In the genomic region with DNA sequence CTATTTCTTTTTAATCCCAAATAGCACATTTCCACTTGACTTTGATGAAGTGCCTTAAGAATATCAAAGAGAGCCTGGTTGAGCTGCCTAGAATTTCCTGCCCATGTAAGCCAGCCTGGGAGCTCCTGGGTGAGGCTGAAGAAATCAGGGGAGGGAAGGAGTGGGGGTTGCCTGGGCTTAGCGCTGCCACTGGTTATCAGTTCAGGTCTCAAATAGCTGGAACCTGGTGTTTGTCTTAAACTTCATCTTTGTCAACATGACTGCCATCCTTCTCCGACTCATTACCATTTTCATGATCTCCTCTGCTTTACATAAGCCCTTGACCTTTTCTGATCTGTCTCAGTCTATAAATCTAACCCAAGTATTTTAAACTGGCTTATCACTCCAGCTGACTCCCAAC, we compare ENCODE assay signal across 19 cellular contexts.
"Had no signal": no experiment of that assay in that cellular context is flagged by ENCODE, and none has a peak within 500 bp of the region (broad histone marks: within the 10 kb centered on the region; RNA-seq: fewer than 3 reads in every experiment).

No MANE protein-coding gene starts in this region.

- ATAC-seq: foreskin keratinocyte; left cardiac atrium; left ventricle myocardium superior; psoas muscle; right lobe of liver; stimulated activated effector memory CD8-positive, alpha-beta T cell treated with anti-CD3 and anti-CD28 coated beads, Interleukin-12 subunit alpha, Interleukin-12 subunit beta, amount 100 ng/mL, for 72 hours; stimulated activated naive CD8-positive, alpha-beta T cell treated with anti-CD3 and anti-CD28 coated beads, Interleukin-15, Interleukin-2, amounts not matched to agents 100 U/mL and 50 U/mL, for 24 hours had no signal

- DNase-seq: effector CD4-positive, alpha-beta T cell; endodermal cell; erythroblast; foreskin keratinocyte; kidney; left cardiac atrium; left ventricle myocardium superior; mesenchymal stem cell; naive B cell; nephron progenitor cell; psoas muscle; retina; right lobe of liver; stimulated activated CD4-positive, alpha-beta T cell treated with anti-CD3 and anti-CD28 coated beads, Interleukin-4, amount 100 ng/mL, for 1 hour; stimulated activated CD8-positive, alpha-beta memory T cell treated with anti-CD3 and anti-CD28 coated beads, Interleukin-4, amount 100 ng/mL, for 48 hours; stimulated activated naive CD8-positive, alpha-beta T cell treated with anti-CD3 and anti-CD28 coated beads, Interleukin-15, Interleukin-2, amounts not matched to agents 100 U/mL and 50 U/mL, for 24 hours; thyroid gland; uterus had no signal
